In the genomic region with DNA sequence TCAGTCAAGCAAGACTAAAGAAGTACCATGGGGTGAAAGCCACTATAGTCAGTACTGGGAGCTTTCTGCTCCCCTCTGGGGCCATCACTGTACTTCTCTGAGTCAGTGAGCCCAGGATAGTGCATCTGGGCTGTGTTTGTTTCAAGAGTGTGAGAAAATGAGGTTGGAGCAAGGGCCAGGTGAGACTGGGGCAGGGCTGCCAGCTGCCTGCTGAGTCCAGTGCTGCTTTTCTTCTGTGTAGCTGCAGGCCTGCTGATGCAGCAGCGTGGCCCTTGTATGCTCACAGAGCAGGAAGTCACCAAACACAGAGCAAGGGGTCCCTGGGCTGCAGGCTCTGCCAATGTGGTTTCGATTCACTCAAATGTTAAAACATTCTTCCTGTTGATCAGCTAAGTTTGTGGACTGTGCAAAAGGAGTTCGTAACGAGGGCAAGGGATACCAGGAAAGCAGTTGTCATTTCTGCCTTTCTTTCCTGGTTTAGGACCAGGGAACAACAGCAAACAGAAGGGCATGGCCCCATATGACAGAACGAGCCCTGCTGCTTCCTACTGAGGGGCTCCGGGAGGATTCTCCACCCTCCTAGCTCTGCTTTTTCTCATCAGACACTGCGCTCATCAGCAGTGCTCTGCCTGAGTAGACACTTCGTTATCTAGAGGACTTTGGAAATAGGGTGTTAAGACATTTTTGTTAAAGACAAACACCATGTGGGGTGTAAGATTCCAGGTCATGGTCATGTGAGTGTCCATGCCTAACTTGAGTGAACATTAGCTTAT, we compare ENCODE assay signal across 9 cellular contexts.
DNase-seq lines count a peak whose midpoint lies in the region; ATAC-seq, FAIRE-seq and TF ChIP-seq lines count a peak whose summit lies in the region.
"Had no signal": no experiment of that assay in that cellular context is flagged by ENCODE, and none has a peak within 500 bp of the region (broad histone marks: within the 10 kb centered on the region; RNA-seq: fewer than 3 reads in every experiment).

No MANE protein-coding gene starts in this region.

- H4K20me1 ChIP-seq in BLaER1 treated with 17β-estradiol and CSF1 and Interleukin-3, amounts not matched to agents 10 nM and 100 nM, result no peaks in the 10 kb centered on the region

- H3K27ac ChIP-seq in BLaER1 treated with 17β-estradiol and CSF1 and Interleukin-3, amounts not matched to agents 10 nM and 100 nM, result peak overlapping the region; percentile 51 to 86 (median 84)

- H3K9ac ChIP-seq in BLaER1 treated with 17β-estradiol and CSF1 and Interleukin-3, amounts not matched to agents 10 nM and 100 nM, result peak overlapping the region; percentile 16 to 77 (median 71); a peak in 21 of 22 replicates

- no peak for DNase-seq in HTR-8/SVneo (ENCODE audit: insufficient read length, low spot score)
- DNase-seq in fibroblast of villous mesenchyme (ENCODE audit: low read depth), result peak; percentile 92
- DNase-seq in activated gamma-delta T cell treated with Interleukin-2 at 50 U/mL for 16 hours, result no peak
- no peak for DNase-seq in superior temporal gyrus (ENCODE audit: extremely low spot score)
- DNase-seq in dedifferentiated amniotic fluid mesenchymal stem cell (ENCODE audit: extremely low spot score), result no peak

- ATAC-seq in GM19043 (IDR thresholded peaks at IDR 0.05; ENCODE audit: low read depth, unreplicated experiment) (peak; percentile 82), GM21515 (IDR thresholded peaks at IDR 0.05; ENCODE audit: unreplicated experiment) (no peak)

- no peaks in the 10 kb centered on the region for H3K36me3 ChIP-seq in BLaER1 treated with 17β-estradiol and CSF1 and Interleukin-3, amounts not matched to agents 10 nM and 100 nM

- peaks cover 52 to 68% (median 65%) of the 10 kb centered on the region in 10 experiments for H3K4me1 ChIP-seq in BLaER1 treated with 17β-estradiol and CSF1 and Interleukin-3, amounts not matched to agents 10 nM and 100 nM

- H3K9me3 ChIP-seq in BLaER1 treated with 17β-estradiol and CSF1 and Interleukin-3, amounts not matched to agents 10 nM and 100 nM (replicated peaks in 1 of 11), result peaks cover 14 to 39% (median 24%) of the 10 kb centered on the region in 11 experiments

- H3K27me3 ChIP-seq in BLaER1 treated with 17β-estradiol and CSF1 and Interleukin-3, amounts not matched to agents 10 nM and 100 nM, result no peaks in the 10 kb centered on the region

- H3K4me2 ChIP-seq in BLaER1 treated with 17β-estradiol and CSF1 and Interleukin-3, amounts not matched to agents 10 nM and 100 nM, result peak overlapping the region; percentile 78 to 88 (median 82)

- peak overlapping the region in 5 of 10 experiments; percentile 4 to 38 (median 10); a peak in 5 of 20 replicates for H3K4me3 ChIP-seq in BLaER1 treated with 17β-estradiol and CSF1 and Interleukin-3, amounts not matched to agents 10 nM and 100 nM
- no peak overlapping the region for H3K4me3 ChIP-seq in fibroblast of villous mesenchyme (ENCODE audit: low read depth, low read length)
- H3K4me3 ChIP-seq: lung had no signal

- no peak for TF ChIP-seq CTCF in fibroblast of villous mesenchyme (IDR thresholded peaks at IDR 0.05; ENCODE audit: insufficient read depth, low read depth, low read length)

- FAIRE-seq in HTR-8/SVneo (lab: Jason Lieb, UNC), result peak; percentile 33
